16 cellular contexts compared by ENCODE assay signal in the genomic region with DNA sequence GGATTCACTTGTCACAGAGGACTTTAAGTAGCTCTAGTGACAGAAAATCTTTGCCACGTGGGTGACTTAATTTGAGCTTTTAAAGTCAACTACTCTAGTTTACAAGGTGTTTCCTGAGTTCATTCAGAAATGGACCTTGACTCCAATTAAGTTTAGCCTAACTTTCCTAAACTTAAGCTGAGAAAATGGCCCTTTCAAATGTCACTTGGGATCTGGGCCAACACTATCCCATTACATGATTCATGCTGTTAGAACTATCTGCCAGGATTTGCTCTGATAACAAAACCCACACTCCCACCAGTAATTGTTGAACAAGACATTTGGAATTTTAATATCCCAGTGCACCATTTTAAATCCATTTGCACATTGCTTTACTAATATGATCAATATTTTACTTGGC. TPM values are rescaled to one million over a fixed set of nuclear protein-coding genes. Genes with fewer than 3 reads are reported as not detected.
DNase-seq lines count a peak whose midpoint lies in the region; ATAC-seq, FAIRE-seq and TF ChIP-seq lines count a peak whose summit lies in the region.
"Had no signal": no experiment of that assay in that cellular context is flagged by ENCODE, and none has a peak within 500 bp of the region (broad histone marks: within the 10 kb centered on the region; RNA-seq: fewer than 3 reads in every experiment).

No MANE protein-coding gene starts in this region.

- POLR2A ChIA-PET in activated CD4-positive, alpha-beta memory T cell treated with anti-CD3 and anti-CD28 coated beads for 36 hours (lab: Charles Lee) = no interaction called here
- POLR2A ChIA-PET in CD8-positive, alpha-beta memory T cell (lab: Charles Lee) = no interaction called here

- no peaks in the 10 kb centered on the region for H3K27me3 ChIP-seq in small intestine (ENCODE audit: control insufficient read depth in 2 of 2, insufficient read depth in 2 of 2, low read length in 2 of 2)
- H3K27me3 ChIP-seq in spleen (replicated peaks in 1 of 7) = no peaks in the 10 kb centered on the region
- H3K27me3 ChIP-seq in CD8-positive, alpha-beta memory T cell (ENCODE audit: insufficient read depth, low read length, poor library complexity, severe bottlenecking) = no peaks in the 10 kb centered on the region
- H3K27me3 ChIP-seq: heart left ventricle had no signal

- no peak overlapping the region for H3K27ac Mint-ChIP-seq in activated CD4-positive, alpha-beta memory T cell treated with anti-CD3 and anti-CD28 coated beads for 36 hours
- H3K27ac Mint-ChIP-seq in CD8-positive, alpha-beta memory T cell = no peak overlapping the region
- H3K27ac Mint-ChIP-seq: activated CD4-positive, alpha-beta T cell treated with anti-CD3 and anti-CD28 coated beads for 36 hours; activated naive CD4-positive, alpha-beta T cell treated with anti-CD3 and anti-CD28 coated beads, Interleukin-2, amount 10 ng/mL, durations not matched to agents 7 days and 5 days had no signal

- H3K4me3 Mint-ChIP-seq in activated CD4-positive, alpha-beta memory T cell treated with anti-CD3 and anti-CD28 coated beads for 36 hours = no peak overlapping the region
- H3K4me3 Mint-ChIP-seq in CD8-positive, alpha-beta memory T cell = no peak overlapping the region
- H3K4me3 Mint-ChIP-seq: activated CD4-positive, alpha-beta T cell treated with anti-CD3 and anti-CD28 coated beads for 36 hours; activated naive CD4-positive, alpha-beta T cell treated with anti-CD3 and anti-CD28 coated beads, Interleukin-2, amount 10 ng/mL, durations not matched to agents 7 days and 5 days; central memory CD8-positive, alpha-beta T cell had no signal

- H3K27ac ChIP-seq in small intestine (ENCODE audit: low read depth in 1 of 2, low read length in 1 of 2) (no peak overlapping the region), spleen (no peak overlapping the region)
- H3K27ac ChIP-seq in CD8-positive, alpha-beta memory T cell (ENCODE audit: low read depth, low read length) = no peak overlapping the region
- H3K27ac ChIP-seq: C4-2B, heart left ventricle, prostate gland had no signal

- H3K4me3 ChIP-seq in small intestine (ENCODE audit: low read depth in 1 of 2, low read length in 2 of 2) = no peak overlapping the region
- no peak overlapping the region for H3K4me3 ChIP-seq in spleen
- no peak overlapping the region for H3K4me3 ChIP-seq in CD8-positive, alpha-beta memory T cell (ENCODE audit: low read length)
- H3K4me3 ChIP-seq: GM12878, heart left ventricle, prostate gland had no signal

- TF ChIP-seq CTCF in spleen (IDR thresholded peaks at IDR 0.05 in 8 of 11, conservative IDR thresholded peaks at IDR 0.05 in 3 of 11) = no peak

- intact Hi-C loops in activated CD4-positive, alpha-beta memory T cell treated with anti-CD3 and anti-CD28 coated beads for 36 hours (cut with micrococcal nuclease) = no loop called here
- intact Hi-C loops in spleen (cut with DNase I; ENCODE audit: low total_unique reads) = no loop called here

- TF ChIP-seq POLR2A in spleen (IDR thresholded peaks at IDR 0.05) = no peak

- DNase-seq in HS-5 (ENCODE audit: low read depth) = peak; percentile 22
- peak; percentile 59 for DNase-seq in fibroblast of peridontal ligament (ENCODE audit: extremely low read depth)
- peak; percentile 26 for DNase-seq in small intestine
- DNase-seq in activated CD4-positive, alpha-beta memory T cell treated with anti-CD3 and anti-CD28 coated beads for 36 hours = no peak
- no peak for DNase-seq in spleen
- DNase-seq in CD8-positive, alpha-beta memory T cell = no peak
- DNase-seq: activated CD4-positive, alpha-beta T cell treated with anti-CD3 and anti-CD28 coated beads for 36 hours; activated naive CD4-positive, alpha-beta T cell treated with anti-CD3 and anti-CD28 coated beads, Interleukin-2, amount 10 ng/mL, durations not matched to agents 7 days and 5 days; SIG-M5 had no signal

- FAIRE-seq in small intestine (lab: Jason Lieb, UNC) = no peak
- FAIRE-seq: endometrium, GM12878 had no signal

- H3K4me1 Mint-ChIP-seq in activated CD4-positive, alpha-beta memory T cell treated with anti-CD3 and anti-CD28 coated beads for 36 hours (ENCODE audit: low read depth) = no peaks in the 10 kb centered on the region
- no peaks in the 10 kb centered on the region for H3K4me1 Mint-ChIP-seq in CD8-positive, alpha-beta memory T cell
- H3K4me1 Mint-ChIP-seq: activated CD4-positive, alpha-beta T cell treated with anti-CD3 and anti-CD28 coated beads for 36 hours; activated naive CD4-positive, alpha-beta T cell treated with anti-CD3 and anti-CD28 coated beads, Interleukin-2, amount 10 ng/mL, durations not matched to agents 7 days and 5 days; central memory CD8-positive, alpha-beta T cell had no signal

- ATAC-seq in SK-N-SH treated with all-trans-retinoic acid at 6 μM for 48 hours = no peak
- ATAC-seq: activated CD4-positive, alpha-beta T cell treated with anti-CD3 and anti-CD28 coated beads for 36 hours; GM12878 had no signal

- peaks cover 3% of the 10 kb centered on the region for H3K27me3 Mint-ChIP-seq in activated CD4-positive, alpha-beta memory T cell treated with anti-CD3 and anti-CD28 coated beads for 36 hours
- H3K27me3 Mint-ChIP-seq in CD8-positive, alpha-beta memory T cell = peaks cover 6 to 21% of the 10 kb centered on the region in 2 donors
- H3K27me3 Mint-ChIP-seq: activated naive CD4-positive, alpha-beta T cell treated with anti-CD3 and anti-CD28 coated beads, Interleukin-2, amount 10 ng/mL, durations not matched to agents 7 days and 5 days; central memory CD8-positive, alpha-beta T cell had no signal

- H3K4me1 ChIP-seq in small intestine (ENCODE audit: control insufficient read depth in 2 of 2, insufficient read depth in 1 of 2, low read depth in 1 of 2, low read length in 1 of 2) (no peaks in the 10 kb centered on the region), spleen (no peaks in the 10 kb centered on the region)
- no peaks in the 10 kb centered on the region for H3K4me1 ChIP-seq in CD8-positive, alpha-beta memory T cell (ENCODE audit: insufficient read depth, low read length)
- H3K4me1 ChIP-seq: prostate gland had no signal

- CTCF ChIA-PET in activated CD4-positive, alpha-beta memory T cell treated with anti-CD3 and anti-CD28 coated beads for 36 hours (lab: Charles Lee) = no interaction called here
- CTCF ChIA-PET in CD8-positive, alpha-beta memory T cell (lab: Charles Lee) = no interaction called here

- WGBS in small intestine, 3 donors = 0 to 32% (median 20%) methylated on average over 1 of the region's 1 CpG
- WGBS in spleen, 5 donors = 31 to 76% (median 48%) methylated on average over 1 of the region's 1 CpG

- H3K36me3 Mint-ChIP-seq in activated CD4-positive, alpha-beta memory T cell treated with anti-CD3 and anti-CD28 coated beads for 36 hours = no peaks in the 10 kb centered on the region
- peaks cover 0 to 1% (median 0%) of the 10 kb centered on the region in 3 donors for H3K36me3 Mint-ChIP-seq in CD8-positive, alpha-beta memory T cell
- H3K36me3 Mint-ChIP-seq: activated naive CD4-positive, alpha-beta T cell treated with anti-CD3 and anti-CD28 coated beads, Interleukin-2, amount 10 ng/mL, durations not matched to agents 7 days and 5 days had no signal

- H3K9me3 ChIP-seq in small intestine (ENCODE audit: control insufficient read depth, low read depth) = no peaks in the 10 kb centered on the region
- H3K9me3 ChIP-seq in spleen = no peaks in the 10 kb centered on the region
- no peaks in the 10 kb centered on the region for H3K9me3 ChIP-seq in CD8-positive, alpha-beta memory T cell (ENCODE audit: low read length)
- H3K9me3 ChIP-seq: heart left ventricle, prostate gland had no signal

- H3K36me3 ChIP-seq in small intestine (ENCODE audit: control insufficient read depth in 2 of 2, insufficient read depth in 2 of 2, low read length in 2 of 2) = no peaks in the 10 kb centered on the region
- H3K36me3 ChIP-seq in spleen = no peaks in the 10 kb centered on the region
- H3K36me3 ChIP-seq in CD8-positive, alpha-beta memory T cell (ENCODE audit: insufficient read depth, low read length) = no peaks in the 10 kb centered on the region
- H3K36me3 ChIP-seq: heart left ventricle, prostate gland had no signal

- no peaks in the 10 kb centered on the region for H3K9me3 Mint-ChIP-seq in activated CD4-positive, alpha-beta memory T cell treated with anti-CD3 and anti-CD28 coated beads for 36 hours
- H3K9me3 Mint-ChIP-seq in CD8-positive, alpha-beta memory T cell = no peaks in the 10 kb centered on the region
- H3K9me3 Mint-ChIP-seq: activated naive CD4-positive, alpha-beta T cell treated with anti-CD3 and anti-CD28 coated beads, Interleukin-2, amount 10 ng/mL, durations not matched to agents 7 days and 5 days; central memory CD8-positive, alpha-beta T cell had no signal

TF ChIP-seq in SK-N-SH treated with all-trans-retinoic acid at 6 μM for 48 hours, 23 proteins besides CTCF, POLR2A, EP300 and RAD21 (continues in another document):
- TF ChIP-seq OSR1 (CRISPR knock-in tag; IDR thresholded peaks at IDR 0.05) (no peak), POU6F1 (CRISPR knock-in tag; IDR thresholded peaks at IDR 0.05; ENCODE audit: borderline replicate concordance, low read depth) (no peak)

RNA-seq across cellular contexts. Expression of gene C4orf46, which starts 40.8 kb away (rescaled TPM):
- polyA plus RNA-seq in small intestine (1 to 10 TPM; 1.8 to 4.3 (median 3.5) TPM), spleen (1 to 10 TPM; 1.9 to 3.9 (median 3.3) TPM)
- total RNA-seq in activated CD4-positive, alpha-beta memory T cell treated with anti-CD3 and anti-CD28 coated beads for 36 hours = 10 to 100 TPM; 16.3 to 19.3 TPM
- 1 to 10 TPM; 2.6 to 7.4 (median 3.7) TPM for total RNA-seq in spleen
- 10 to 100 TPM; 20.0 to 22.0 TPM for total RNA-seq in CD8-positive, alpha-beta memory T cell
- 5.7 TPM for polyA plus RNA-seq in CD8-positive, alpha-beta memory T cell

RNA-seq across cellular contexts. Expression of gene ETFDH, which starts 41.2 kb away (rescaled TPM):
- 10 to 100 TPM; 30.6 to 72.4 (median 54.1) TPM for polyA plus RNA-seq in small intestine
- total RNA-seq in activated CD4-positive, alpha-beta memory T cell treated with anti-CD3 and anti-CD28 coated beads for 36 hours = 10 to 100 TPM; 30.8 to 30.9 TPM
- total RNA-seq in spleen = 10 to 100 TPM; 22.6 to 45.2 (median 27.7) TPM
- 10 to 100 TPM in 2 of 3 donors, 1 to 10 TPM in 1; 7.1 to 16.0 (median 15.1) TPM for polyA plus RNA-seq in spleen
- total RNA-seq in CD8-positive, alpha-beta memory T cell = 10 to 100 TPM; 21.9 to 22.1 TPM
- 4.4 TPM for polyA plus RNA-seq in CD8-positive, alpha-beta memory T cell

Comparison
In these comparisons a context has a peak if more than half of its experiments do, and no peak if none do; other contexts are left out.
1. DNase-seq: peak in HS-5 (single experiment), fibroblast of peridontal ligament (single experiment) and small intestine (single experiment); none in activated CD4-positive, alpha-beta memory T cell treated with anti-CD3 and anti-CD28 coated beads for 36 hours (single experiment), spleen (single experiment) and CD8-positive, alpha-beta memory T cell (0 of 5).